ENCODE assay signal across 25 cellular contexts in genomic region chr3:134905647-134905935, GRCh38.
"Had no signal": no experiment of that assay in that cellular context is flagged by ENCODE, and none has a peak within 500 bp of the region (broad histone marks: within the 10 kb centered on the region; RNA-seq: fewer than 3 reads in every experiment).

No MANE protein-coding gene starts in this region.

- H3K36me3 ChIP-seq: left ventricle myocardium inferior, neutrophil, sigmoid colon, spleen, tibial nerve, vagina had no signal

- H3K4me1 ChIP-seq: parathyroid adenoma, psoas muscle, tibial nerve had no signal

- H3K4me3 Mint-ChIP-seq: naive thymus-derived CD8-positive, alpha-beta T cell; nephron; neural crest cell; stimulated activated memory B cell treated with anti-CD40 and anti-IgM and Interleukin-4, amounts not matched to agents 10 μg/mL and 1 μg/mL and 100 μg/mL, for 72 hours; stimulated activated naive CD8-positive, alpha-beta T cell treated with anti-CD3 and anti-CD28 coated beads, Interleukin-15, amount 100 ng/mL, for 72 hours; type B pancreatic cell had no signal

- DNase-seq: islet precursor cell; left ventricle myocardium inferior; mesendoderm; midbrain; mucosa of descending colon; naive thymus-derived CD8-positive, alpha-beta T cell; occipital lobe; psoas muscle; sigmoid colon; small intestine; stimulated activated CD4-positive, alpha-beta T cell treated with anti-CD3 and anti-CD28 coated beads, Interleukin-2, amount 100 ng/mL, for 48 hours; stimulated activated CD4-positive, alpha-beta T cell treated with anti-CD3 and anti-CD28 coated beads, Interleukin-4, amount 100 ng/mL, for 4 hours; stimulated activated CD8-positive, alpha-beta memory T cell treated with anti-CD3 and anti-CD28 coated beads, Interleukin-4, amount 100 ng/mL, for 48 hours; stimulated activated naive CD4-positive, alpha-beta T cell treated with Interleukin-2 at 50 U/mL for 16 hours; stimulated activated naive CD8-positive, alpha-beta T cell treated with anti-CD3 and anti-CD28 coated beads, Interleukin-15, amount 100 ng/mL, for 72 hours had no signal

- H3K79me2 ChIP-seq: parathyroid adenoma had no signal

- H2AFZ ChIP-seq: parathyroid adenoma had no signal

- H3K9me3 ChIP-seq: left ventricle myocardium inferior, mucosa of descending colon, neutrophil, psoas muscle, sigmoid colon, spleen, tibial nerve, vagina had no signal

- H3K27ac Mint-ChIP-seq: naive thymus-derived CD8-positive, alpha-beta T cell; stimulated activated memory B cell treated with anti-CD40 and anti-IgM and Interleukin-4, amounts not matched to agents 10 μg/mL and 1 μg/mL and 100 μg/mL, for 72 hours; stimulated activated naive CD8-positive, alpha-beta T cell treated with anti-CD3 and anti-CD28 coated beads, Interleukin-15, amount 100 ng/mL, for 72 hours; type B pancreatic cell had no signal

- H3K9me3 Mint-ChIP-seq: naive thymus-derived CD8-positive, alpha-beta T cell; nephron; neural crest cell; stimulated activated memory B cell treated with anti-CD40 and anti-IgM and Interleukin-4, amounts not matched to agents 10 μg/mL and 1 μg/mL and 100 μg/mL, for 72 hours; stimulated activated naive CD8-positive, alpha-beta T cell treated with anti-CD3 and anti-CD28 coated beads, Interleukin-15, amount 100 ng/mL, for 72 hours; type B pancreatic cell had no signal

- ATAC-seq: mucosa of descending colon; naive thymus-derived CD8-positive, alpha-beta T cell; stimulated activated memory B cell treated with anti-CD40 and anti-IgM and Interleukin-4, amounts not matched to agents 10 μg/mL and 1 μg/mL and 100 μg/mL, for 72 hours had no signal

- H3K4me3 ChIP-seq: left ventricle myocardium inferior, lung, mucosa of descending colon, psoas muscle, sigmoid colon, spleen, tibial nerve, vagina had no signal

- H3K9ac ChIP-seq: parathyroid adenoma had no signal

- H3K36me3 Mint-ChIP-seq: naive thymus-derived CD8-positive, alpha-beta T cell; stimulated activated memory B cell treated with anti-CD40 and anti-IgM and Interleukin-4, amounts not matched to agents 10 μg/mL and 1 μg/mL and 100 μg/mL, for 72 hours; type B pancreatic cell had no signal

- H3K27ac ChIP-seq: left ventricle myocardium inferior, neutrophil, parathyroid adenoma, psoas muscle, spleen, tibial nerve, vagina had no signal

- H3K27me3 ChIP-seq: neutrophil, sigmoid colon, spleen, tibial nerve, vagina had no signal

- H3K4me1 Mint-ChIP-seq: neural crest cell had no signal
